9 cellular contexts compared by ENCODE assay signal in genomic region chr14:90483551-90483950, GRCh38.
DNase-seq lines count a peak whose midpoint lies in the region; ATAC-seq and TF ChIP-seq lines count a peak whose summit lies in the region.
"Had no signal": no experiment of that assay in that cellular context is flagged by ENCODE, and none has a peak within 500 bp of the region (broad histone marks: within the 10 kb centered on the region; RNA-seq: fewer than 3 reads in every experiment).

No MANE protein-coding gene starts in this region.

- ATAC-seq in stimulated activated naive CD8-positive, alpha-beta T cell treated with anti-CD3 and anti-CD28 coated beads, Interleukin-15, Interleukin-2, amounts not matched to agents 100 U/mL and 50 U/mL, for 24 hours = no peak
- ATAC-seq in HG03469 (IDR thresholded peaks at IDR 0.05; ENCODE audit: unreplicated experiment) (no peak), GM19455 (IDR thresholded peaks at IDR 0.05; ENCODE audit: unreplicated experiment) (no peak), HG03039 (IDR thresholded peaks at IDR 0.05; ENCODE audit: unreplicated experiment) (no peak)

- TF ChIP-seq CTCF in epithelial cell of esophagus (IDR thresholded peaks at IDR 0.05; ENCODE audit: insufficient read depth, low read depth, low read length, missing control alignments) = no peak

- H3K4me3 ChIP-seq in epithelial cell of esophagus (ENCODE audit: low read length) = no peak overlapping the region

- DNase-seq in activated CD8-positive, alpha-beta memory T cell treated with anti-CD3 and anti-CD28 coated beads for 24 hours = peak; percentile 63
- DNase-seq in activated CD8-positive, alpha-beta memory T cell treated with anti-CD3 and anti-CD28 coated beads, Interleukin-2, amount 50 U/mL, for 48 hours = no peak
- peak; percentile 8 for DNase-seq in T follicular helper cell (ENCODE audit: low read depth)
- peak; percentile 38 for DNase-seq in epithelial cell of esophagus (ENCODE audit: low read depth)
- DNase-seq in stimulated activated naive CD8-positive, alpha-beta T cell treated with anti-CD3 and anti-CD28 coated beads, Interleukin-15, Interleukin-2, amounts not matched to agents 100 U/mL and 50 U/mL, for 24 hours = peak; percentile 22
- DNase-seq: nephron progenitor cell had no signal
